Comparison of ENCODE assay signal across 17 cellular contexts in the genomic region with DNA sequence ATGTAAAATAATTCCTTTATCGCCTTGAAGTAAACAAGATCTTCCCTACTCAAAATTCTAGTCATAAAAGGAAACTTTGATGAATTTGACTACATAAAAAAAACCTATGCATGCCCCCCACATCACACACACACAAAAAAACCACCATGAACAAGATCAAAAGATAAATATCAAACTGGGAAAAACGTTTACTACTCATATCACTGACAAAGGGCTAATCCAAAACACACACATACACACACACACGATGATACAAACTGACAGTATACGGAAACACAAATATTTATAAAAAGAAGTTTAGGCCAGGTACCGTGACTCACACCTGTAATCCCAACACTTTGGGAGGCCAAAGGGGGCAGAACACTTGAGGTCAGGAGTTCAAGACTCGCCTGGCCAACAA.
DNase-seq lines count a peak whose midpoint lies in the region; ATAC-seq and TF ChIP-seq lines count a peak whose summit lies in the region.
"Had no signal": no experiment of that assay in that cellular context is flagged by ENCODE, and none has a peak within 500 bp of the region (broad histone marks: within the 10 kb centered on the region; RNA-seq: fewer than 3 reads in every experiment).

No MANE protein-coding gene starts in this region.

- no peak for ATAC-seq in activated naive CD8-positive, alpha-beta T cell treated with anti-CD3 and anti-CD28 coated beads, Interleukin-2, amount 50 U/mL, for 24 hours
- ATAC-seq in central memory CD8-positive, alpha-beta T cell (replicated peaks; ENCODE audit: extremely low read depth, poor library complexity, severe bottlenecking), result no peak
- ATAC-seq: GM23338, HCT116 had no signal

- TF ChIP-seq CTCF in chondrocyte (IDR thresholded peaks at IDR 0.05), result no peak

- H3K4me3 Mint-ChIP-seq in activated T-cell treated with anti-CD3 and anti-CD28 coated beads, Interleukin-2, amount 50 U/mL, for 24 hours, result no peak overlapping the region
- peak overlapping the region; percentile 0 for H3K4me3 Mint-ChIP-seq in activated naive CD8-positive, alpha-beta T cell
- no peak overlapping the region for H3K4me3 Mint-ChIP-seq in activated naive CD8-positive, alpha-beta T cell treated with anti-CD3 and anti-CD28 coated beads, Interleukin-2, amount 50 U/mL, for 24 hours
- H3K4me3 Mint-ChIP-seq in central memory CD8-positive, alpha-beta T cell, result no peak overlapping the region
- H3K4me3 Mint-ChIP-seq in chondrocyte (ENCODE audit: unreplicated experiment), result no peak overlapping the region
- H3K4me3 Mint-ChIP-seq: CD4-positive, alpha-beta memory T cell; GM23338; H9 had no signal

- H3K9me3 Mint-ChIP-seq in activated T-cell treated with anti-CD3 and anti-CD28 coated beads, Interleukin-2, amount 50 U/mL, for 24 hours, result no peaks in the 10 kb centered on the region
- no peaks in the 10 kb centered on the region for H3K9me3 Mint-ChIP-seq in activated naive CD8-positive, alpha-beta T cell (ENCODE audit: low read depth)
- no peaks in the 10 kb centered on the region for H3K9me3 Mint-ChIP-seq in activated naive CD8-positive, alpha-beta T cell treated with anti-CD3 and anti-CD28 coated beads, Interleukin-2, amount 50 U/mL, for 24 hours
- no peaks in the 10 kb centered on the region for H3K9me3 Mint-ChIP-seq in central memory CD8-positive, alpha-beta T cell
- no peaks in the 10 kb centered on the region for H3K9me3 Mint-ChIP-seq in chondrocyte (ENCODE audit: low read depth)
- H3K9me3 Mint-ChIP-seq: CD4-positive, alpha-beta memory T cell; GM23338; H9 had no signal

- peaks cover 3% of the 10 kb centered on the region for H3K36me3 Mint-ChIP-seq in activated T-cell treated with anti-CD3 and anti-CD28 coated beads, Interleukin-2, amount 50 U/mL, for 24 hours (ENCODE audit: low read depth)
- H3K36me3 Mint-ChIP-seq in activated naive CD8-positive, alpha-beta T cell, result peaks cover 5% of the 10 kb centered on the region
- peaks cover 9% of the 10 kb centered on the region for H3K36me3 Mint-ChIP-seq in activated naive CD8-positive, alpha-beta T cell treated with anti-CD3 and anti-CD28 coated beads, Interleukin-2, amount 50 U/mL, for 24 hours (ENCODE audit: low read depth)
- H3K36me3 Mint-ChIP-seq in central memory CD8-positive, alpha-beta T cell (ENCODE audit: insufficient read depth), result peaks cover 2% of the 10 kb centered on the region
- H3K36me3 Mint-ChIP-seq in chondrocyte (ENCODE audit: low read depth), result peaks cover 17% of the 10 kb centered on the region

- peak overlapping the region; percentile 19 for H3K27ac Mint-ChIP-seq in activated T-cell treated with anti-CD3 and anti-CD28 coated beads, Interleukin-2, amount 50 U/mL, for 24 hours
- peak overlapping the region; percentile 16 for H3K27ac Mint-ChIP-seq in activated naive CD8-positive, alpha-beta T cell
- no peak overlapping the region for H3K27ac Mint-ChIP-seq in activated naive CD8-positive, alpha-beta T cell treated with anti-CD3 and anti-CD28 coated beads, Interleukin-2, amount 50 U/mL, for 24 hours
- peak overlapping the region; percentile 19 for H3K27ac Mint-ChIP-seq in central memory CD8-positive, alpha-beta T cell (ENCODE audit: low read depth)
- no peak overlapping the region for H3K27ac Mint-ChIP-seq in chondrocyte (ENCODE audit: unreplicated experiment)
- H3K27ac Mint-ChIP-seq: GM23338, H9 had no signal

- H3K27me3 Mint-ChIP-seq in activated T-cell treated with anti-CD3 and anti-CD28 coated beads, Interleukin-2, amount 50 U/mL, for 24 hours, result no peaks in the 10 kb centered on the region
- no peaks in the 10 kb centered on the region for H3K27me3 Mint-ChIP-seq in activated naive CD8-positive, alpha-beta T cell
- no peaks in the 10 kb centered on the region for H3K27me3 Mint-ChIP-seq in activated naive CD8-positive, alpha-beta T cell treated with anti-CD3 and anti-CD28 coated beads, Interleukin-2, amount 50 U/mL, for 24 hours
- no peaks in the 10 kb centered on the region for H3K27me3 Mint-ChIP-seq in central memory CD8-positive, alpha-beta T cell
- H3K27me3 Mint-ChIP-seq in chondrocyte (ENCODE audit: low read depth), result no peaks in the 10 kb centered on the region
- H3K27me3 Mint-ChIP-seq: CD4-positive, alpha-beta memory T cell had no signal

- DNase-seq in activated T-cell treated with anti-CD3 and anti-CD28 coated beads, Interleukin-2, amount 50 U/mL, for 24 hours, result no peak
- DNase-seq in activated T-cell treated with anti-CD3 and anti-CD28 coated beads for 4 hours (no peak), chondrocyte (ENCODE audit: low spot score) (no peak)
- no peak for DNase-seq in activated naive CD8-positive, alpha-beta T cell treated with anti-CD3 and anti-CD28 coated beads, Interleukin-2, amount 50 U/mL, for 24 hours
- peak; percentile 25 for DNase-seq in Jurkat, Clone E6-1 (ENCODE audit: low read depth, low spot score)
- no peak for DNase-seq in central memory CD8-positive, alpha-beta T cell (ENCODE audit: low spot score in 2 of 2)
- DNase-seq: C1 segment of cervical spinal cord; Calu3; CD4-positive, alpha-beta memory T cell; COR-L47; DMS53; DMS79 treated with DMSO at 0.1 percent for 48 hours; GF-D8; H9 had no signal

- no peak overlapping the region for H3K4me3 ChIP-seq in Jurkat, Clone E6-1 (ENCODE audit: low read length)
- H3K4me3 ChIP-seq: GM23338 had no signal

- H3K4me1 Mint-ChIP-seq in activated T-cell treated with anti-CD3 and anti-CD28 coated beads, Interleukin-2, amount 50 U/mL, for 24 hours (ENCODE audit: low read depth), result peaks cover 13% of the 10 kb centered on the region
- H3K4me1 Mint-ChIP-seq in activated naive CD8-positive, alpha-beta T cell (ENCODE audit: low read depth), result peaks cover 13% of the 10 kb centered on the region
- H3K4me1 Mint-ChIP-seq in activated naive CD8-positive, alpha-beta T cell treated with anti-CD3 and anti-CD28 coated beads, Interleukin-2, amount 50 U/mL, for 24 hours, result peaks cover 13% of the 10 kb centered on the region
- H3K4me1 Mint-ChIP-seq in central memory CD8-positive, alpha-beta T cell, result peaks cover 6% of the 10 kb centered on the region
- H3K4me1 Mint-ChIP-seq in chondrocyte (ENCODE audit: low read depth), result peaks cover 4% of the 10 kb centered on the region

Comparison
In these comparisons a context has a peak if more than half of its experiments do, and no peak if none do; other contexts are left out.
1. H3K27ac Mint-ChIP-seq: peak in activated T-cell treated with anti-CD3 and anti-CD28 coated beads, Interleukin-2, amount 50 U/mL, for 24 hours (single experiment), activated naive CD8-positive, alpha-beta T cell (single experiment) and central memory CD8-positive, alpha-beta T cell (single experiment); none in activated naive CD8-positive, alpha-beta T cell treated with anti-CD3 and anti-CD28 coated beads, Interleukin-2, amount 50 U/mL, for 24 hours (single experiment) and chondrocyte (single experiment).